Comparison of ENCODE assay signal across 8 cellular contexts in genomic region chr1:32071758-32072621, GRCh38. TPM values are rescaled to one million over a fixed set of nuclear protein-coding genes. Genes with fewer than 3 reads are reported as not detected.
DNase-seq lines count a peak whose midpoint lies in the region; ATAC-seq lines count a peak whose summit lies in the region.

No MANE protein-coding gene starts in this region.

- peaks cover 21 to 25% (median 22%) of the 10 kb centered on the region in 3 donors for H3K4me1 Mint-ChIP-seq in IgD-negative memory B cell
- peaks cover 43% of the 10 kb centered on the region for H3K4me1 Mint-ChIP-seq in stimulated activated memory B cell treated with anti-CD40 and anti-IgM and Interleukin-4, amounts not matched to agents 10 μg/mL and 1 μg/mL and 100 μg/mL, for 72 hours

- peaks cover 3% of the 10 kb centered on the region for H3K36me3 Mint-ChIP-seq in IgD-negative memory B cell
- H3K36me3 Mint-ChIP-seq in activated naive CD4-positive, alpha-beta T cell treated with anti-CD3 and anti-CD28 coated beads, Interleukin-2, amount 50 U/mL, for 72 hours, result peaks cover 5 to 7% of the 10 kb centered on the region in 2 donors
- H3K36me3 Mint-ChIP-seq in stimulated activated memory B cell treated with anti-CD40 and anti-IgM and Interleukin-4, amounts not matched to agents 10 μg/mL and 1 μg/mL and 100 μg/mL, for 72 hours, result peaks cover 1% of the 10 kb centered on the region

- ATAC-seq in activated naive CD4-positive, alpha-beta T cell treated with anti-CD3 and anti-CD28 coated beads, Interleukin-2, amount 50 U/mL, for 72 hours, result peak in 1 of 2 donors; percentile 69
- no peak for ATAC-seq in stimulated activated memory B cell treated with anti-CD40 and anti-IgM and Interleukin-4, amounts not matched to agents 10 μg/mL and 1 μg/mL and 100 μg/mL, for 72 hours
- ATAC-seq in HG03045 (IDR thresholded peaks at IDR 0.05; ENCODE audit: unreplicated experiment), result no peak
- no peak for ATAC-seq in HG03196 (IDR thresholded peaks at IDR 0.05; ENCODE audit: unreplicated experiment)
- ATAC-seq in GM21423 (IDR thresholded peaks at IDR 0.05; ENCODE audit: unreplicated experiment), result no peak

- no peaks in the 10 kb centered on the region for H3K27me3 Mint-ChIP-seq in IgD-negative memory B cell
- H3K27me3 Mint-ChIP-seq in stimulated activated memory B cell treated with anti-CD40 and anti-IgM and Interleukin-4, amounts not matched to agents 10 μg/mL and 1 μg/mL and 100 μg/mL, for 72 hours, result no peaks in the 10 kb centered on the region

- H3K4me1 ChIP-seq in iPS-18a (ENCODE audit: control insufficient read depth, low read depth, low read length), result peaks cover 15% of the 10 kb centered on the region

- H3K9me3 Mint-ChIP-seq in IgD-negative memory B cell, result peaks cover 0 to 2% (median 0%) of the 10 kb centered on the region in 3 donors
- no peaks in the 10 kb centered on the region for H3K9me3 Mint-ChIP-seq in activated naive CD4-positive, alpha-beta T cell treated with anti-CD3 and anti-CD28 coated beads, Interleukin-2, amount 50 U/mL, for 72 hours
- no peaks in the 10 kb centered on the region for H3K9me3 Mint-ChIP-seq in stimulated activated memory B cell treated with anti-CD40 and anti-IgM and Interleukin-4, amounts not matched to agents 10 μg/mL and 1 μg/mL and 100 μg/mL, for 72 hours

- peak overlapping the region; percentile 91 for H3K27ac ChIP-seq in iPS-18a (ENCODE audit: low read length)

- peak overlapping the region; percentile 91 for H3K9ac ChIP-seq in iPS-18a (ENCODE audit: low read length)

- H3K4me3 ChIP-seq in iPS-18a (ENCODE audit: low read length), result peak overlapping the region; percentile 79

- H3K27ac Mint-ChIP-seq in IgD-negative memory B cell, result peak overlapping the region; percentile 94 to 95 (median 95)
- peak overlapping the region; percentile 84 to 95 for H3K27ac Mint-ChIP-seq in activated naive CD4-positive, alpha-beta T cell treated with anti-CD3 and anti-CD28 coated beads, Interleukin-2, amount 50 U/mL, for 72 hours
- H3K27ac Mint-ChIP-seq in stimulated activated memory B cell treated with anti-CD40 and anti-IgM and Interleukin-4, amounts not matched to agents 10 μg/mL and 1 μg/mL and 100 μg/mL, for 72 hours, result peak overlapping the region; percentile 89

- no peaks in the 10 kb centered on the region for H3K27me3 ChIP-seq in iPS-18a (ENCODE audit: control insufficient read depth, insufficient read depth, low read length)

- H3K4me3 Mint-ChIP-seq in IgD-negative memory B cell, result peak overlapping the region; percentile 93 to 99 (median 97)
- H3K4me3 Mint-ChIP-seq in stimulated activated memory B cell treated with anti-CD40 and anti-IgM and Interleukin-4, amounts not matched to agents 10 μg/mL and 1 μg/mL and 100 μg/mL, for 72 hours, result peak overlapping the region; percentile 85

- peaks cover 17% of the 10 kb centered on the region for H3K36me3 ChIP-seq in iPS-18a (ENCODE audit: control insufficient read depth, low read depth, low read length)

- DNase-seq in DMS53 treated with DMSO at 0.1 percent for 48 hours (lab: John Stamatoyannopoulos, UW; ENCODE audit: unreplicated experiment), result peak; percentile 72
- DNase-seq in activated naive CD4-positive, alpha-beta T cell treated with anti-CD3 and anti-CD28 coated beads, Interleukin-2, amount 50 U/mL, for 72 hours (ENCODE audit: low spot score in 2 of 2), result no peak

- H3K9me3 ChIP-seq in iPS-18a (ENCODE audit: control insufficient read depth, low read depth, low read length), result no peaks in the 10 kb centered on the region

RNA-seq across cellular contexts. Expression of gene TMEM39B, which starts 0.7 kb away (rescaled TPM):
- polyA plus RNA-seq in IgD-negative memory B cell, result 5.9 TPM
- total RNA-seq in activated naive CD4-positive, alpha-beta T cell treated with anti-CD3 and anti-CD28 coated beads, Interleukin-2, amount 50 U/mL, for 72 hours, result 10 to 100 TPM; 20.3 to 35.0 TPM

RNA-seq across cellular contexts. Expression of gene KPNA6, which starts 35.9 kb away (rescaled TPM):
- polyA plus RNA-seq in IgD-negative memory B cell, result 15.9 TPM
- total RNA-seq in activated naive CD4-positive, alpha-beta T cell treated with anti-CD3 and anti-CD28 coated beads, Interleukin-2, amount 50 U/mL, for 72 hours, result 100 to 1,000 TPM in 1 of 2 donors, 10 to 100 TPM in 1; 62.0 to 103 TPM

RNA-seq across cellular contexts. Expression of gene KHDRBS1, which starts 58.3 kb away (rescaled TPM):
- polyA plus RNA-seq in IgD-negative memory B cell, result 123 TPM
- 100 to 1,000 TPM; 159 to 210 TPM for total RNA-seq in activated naive CD4-positive, alpha-beta T cell treated with anti-CD3 and anti-CD28 coated beads, Interleukin-2, amount 50 U/mL, for 72 hours
